ENCODE assay signal across 22 cellular contexts in the genomic region with DNA sequence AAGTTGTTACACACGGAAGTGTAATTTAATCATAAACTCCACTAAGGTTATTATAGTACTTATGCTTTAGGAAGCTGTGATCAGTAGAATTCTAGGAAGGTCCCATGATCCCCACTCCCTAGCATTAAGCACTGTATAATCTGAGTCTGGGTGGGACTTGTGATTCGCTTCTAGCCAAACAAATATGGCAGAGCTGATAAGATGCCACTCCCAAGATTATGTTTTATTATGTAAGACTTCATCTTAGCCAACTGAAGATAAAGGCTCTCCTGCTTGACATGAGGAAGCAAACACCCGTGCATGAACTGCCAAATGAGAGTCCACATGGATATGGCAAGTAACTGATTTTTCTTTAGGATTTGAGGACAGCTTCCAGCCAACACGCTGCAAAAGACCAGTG.
"Had no signal": no experiment of that assay in that cellular context is flagged by ENCODE, and none has a peak within 500 bp of the region (broad histone marks: within the 10 kb centered on the region; RNA-seq: fewer than 3 reads in every experiment).

No MANE protein-coding gene starts in this region.

- H3K36me3 Mint-ChIP-seq: immature natural killer cell; memory B cell; naive thymus-derived CD4-positive, alpha-beta T cell; neural progenitor cell had no signal

- H3K27me3 Mint-ChIP-seq: effector memory CD8-positive, alpha-beta T cell; memory B cell; naive thymus-derived CD4-positive, alpha-beta T cell; progenitor cell of endocrine pancreas; stimulated activated naive CD8-positive, alpha-beta T cell treated with anti-CD3 and anti-CD28 coated beads, Interleukin-15, amount 100 ng/mL, for 72 hours had no signal

- H3K27me3 ChIP-seq: neural progenitor cell, suprapubic skin, vagina had no signal

- H3K36me3 ChIP-seq: neural progenitor cell, suprapubic skin, vagina had no signal

- DNase-seq: cortex of kidney; effector memory CD8-positive, alpha-beta T cell; hypothalamus; immature natural killer cell; naive thymus-derived CD4-positive, alpha-beta T cell; stimulated activated CD4-positive, alpha-beta T cell treated with anti-CD3 and anti-CD28 coated beads, Interleukin-4, amount 100 ng/mL, for 4 hours; stimulated activated naive CD4-positive, alpha-beta T cell; stimulated activated naive CD8-positive, alpha-beta T cell treated with anti-CD3 and anti-CD28 coated beads, Interleukin-15, amount 100 ng/mL, for 72 hours; trophoblast cell had no signal

- H3K4me1 ChIP-seq: neural progenitor cell, parathyroid adenoma, suprapubic skin, vagina had no signal

- H3K4me3 Mint-ChIP-seq: effector memory CD8-positive, alpha-beta T cell; immature natural killer cell; memory B cell; naive thymus-derived CD4-positive, alpha-beta T cell; nephron; neural progenitor cell; stimulated activated naive CD8-positive, alpha-beta T cell treated with anti-CD3 and anti-CD28 coated beads, Interleukin-15, amount 100 ng/mL, for 72 hours had no signal

- H3K27ac ChIP-seq: neural progenitor cell, parathyroid adenoma, suprapubic skin, vagina had no signal

- H3K4me3 ChIP-seq: lung, neural progenitor cell, suprapubic skin, vagina had no signal

- ATAC-seq: effector memory CD8-positive, alpha-beta T cell; left lobe of liver; naive thymus-derived CD4-positive, alpha-beta T cell; sciatic nerve; stimulated activated naive CD8-positive, alpha-beta T cell treated with anti-CD3 and anti-CD28 coated beads, Interleukin-15, amount 100 ng/mL, for 72 hours had no signal

- H3K27ac Mint-ChIP-seq: effector memory CD8-positive, alpha-beta T cell; immature natural killer cell; memory B cell; naive thymus-derived CD4-positive, alpha-beta T cell; nephron; neural progenitor cell; progenitor cell of endocrine pancreas; stimulated activated naive CD8-positive, alpha-beta T cell treated with anti-CD3 and anti-CD28 coated beads, Interleukin-15, amount 100 ng/mL, for 72 hours had no signal

- FAIRE-seq: endometrium, frontal cortex, keratinocyte had no signal

- H3K4me1 Mint-ChIP-seq: immature natural killer cell; memory B cell; naive thymus-derived CD4-positive, alpha-beta T cell; neural progenitor cell; stimulated activated naive CD8-positive, alpha-beta T cell treated with anti-CD3 and anti-CD28 coated beads, Interleukin-15, amount 100 ng/mL, for 72 hours had no signal
